In genomic region chr2:161131804-161132203, GRCh38 we compare ENCODE assay signal across 19 cellular contexts.
"Had no signal": no experiment of that assay in that cellular context is flagged by ENCODE, and none has a peak within 500 bp of the region (broad histone marks: within the 10 kb centered on the region; RNA-seq: fewer than 3 reads in every experiment).

No MANE protein-coding gene starts in this region.

- ATAC-seq: activated CD4-positive, alpha-beta T cell treated with anti-CD3 and anti-CD28 coated beads for 36 hours; activated naive CD4-positive, alpha-beta T cell treated with anti-CD3 and anti-CD28 coated beads, Interleukin-2, amount 50 U/mL, for 72 hours; effector memory CD8-positive, alpha-beta T cell; foreskin keratinocyte; left cardiac atrium; stimulated activated naive CD8-positive, alpha-beta T cell treated with anti-CD3 and anti-CD28 coated beads, Interleukin-15, Interleukin-2, amounts not matched to agents 100 U/mL and 50 U/mL, for 24 hours; WTC11 had no signal

- H3K4me3 ChIP-seq: tibial artery had no signal

- H3K27me3 ChIP-seq: foreskin keratinocyte, tibial artery had no signal

- H3K36me3 ChIP-seq: tibial artery had no signal

- FAIRE-seq: bronchial epithelial cell, islet of Langerhans, TTC549 had no signal

- H3K27ac ChIP-seq: foreskin keratinocyte, tibial artery had no signal

- H3K9me3 ChIP-seq: tibial artery had no signal

- DNase-seq: activated CD4-positive, alpha-beta T cell treated with anti-CD3 and anti-CD28 coated beads for 36 hours; activated CD4-positive, alpha-beta T cell treated with anti-CD3 and anti-CD28 coated beads, Interleukin-2, amount 50 U/mL, for 48 hours; activated gamma-delta T cell treated with Interleukin-2 at 50 U/mL for 16 hours; effector memory CD8-positive, alpha-beta T cell; foreskin keratinocyte; hippocampal formation; left cardiac atrium; nephron progenitor cell; nucleus accumbens; posterior cingulate gyrus; retina; stimulated activated naive CD8-positive, alpha-beta T cell treated with anti-CD3 and anti-CD28 coated beads, Interleukin-15, Interleukin-2, amounts not matched to agents 100 U/mL and 50 U/mL, for 24 hours; substantia nigra; tibial artery had no signal
